29 cellular contexts compared by ENCODE assay signal in genomic region chr1:177137814-177138213, GRCh38. TPM values are rescaled to one million over a fixed set of nuclear protein-coding genes. Genes with fewer than 3 reads are reported as not detected.
"Had no signal": no experiment of that assay in that cellular context is flagged by ENCODE, and none has a peak within 500 bp of the region (broad histone marks: within the 10 kb centered on the region; RNA-seq: fewer than 3 reads in every experiment).

No MANE protein-coding gene starts in this region.

- DNase-seq: activated CD8-positive, alpha-beta memory T cell treated with anti-CD3 and anti-CD28 coated beads for 24 hours; activated CD8-positive, alpha-beta memory T cell treated with anti-CD3 and anti-CD28 coated beads, Interleukin-2, amount 50 U/mL, for 4 hours; activated T-cell treated with anti-CD3 and anti-CD28 coated beads, Interleukin-2, amount 50 U/mL, for 24 hours; aorta; caudate nucleus; effector memory CD4-positive, alpha-beta T cell; esophagus squamous epithelium; heart left ventricle; immature natural killer cell; kidney glomerular epithelial cell; left lung; naive thymus-derived CD4-positive, alpha-beta T cell; posterior cingulate gyrus; right lobe of liver; stimulated activated CD4-positive, alpha-beta T cell treated with anti-CD3 and anti-CD28 coated beads, Interleukin-2, amount 100 ng/mL, for 24 hours; stimulated activated naive CD8-positive, alpha-beta T cell treated with anti-CD3 and anti-CD28 coated beads, Interleukin-15, amount 100 ng/mL, for 72 hours; tibial artery had no signal

- H3K27me3 ChIP-seq: esophagus squamous epithelium, gastroesophageal sphincter, heart left ventricle, left lung, right lobe of liver, tibial artery had no signal

- H3K9me3 ChIP-seq: esophagus squamous epithelium, gastroesophageal sphincter, heart left ventricle, left lung, right lobe of liver, tibial artery had no signal

- H3K36me3 Mint-ChIP-seq: immature natural killer cell; naive thymus-derived CD4-positive, alpha-beta T cell; stimulated activated effector memory CD8-positive, alpha-beta T cell treated with anti-CD3 and anti-CD28 coated beads, Interleukin-12 subunit alpha, Interleukin-12 subunit beta, amount 100 ng/mL, for 72 hours had no signal

- H3K27ac ChIP-seq: esophagus squamous epithelium, gastroesophageal sphincter, heart left ventricle, left lung, right lobe of liver, skin epidermis, tibial artery had no signal

- H3K9me3 Mint-ChIP-seq: brain; neural crest cell; T-helper 2 cell treated with Interferon-gamma antibody and Interleukin-4, amounts not matched to agents 5 μg/mL and 100 μg/mL, for 36 hours had no signal

- FAIRE-seq: colon, endothelial cell of umbilical vein had no signal

- H3K4me3 ChIP-seq: esophagus squamous epithelium, gastroesophageal sphincter, heart left ventricle, left lung, lung, right lobe of liver, skin epidermis, tibial artery had no signal

- H3K4me1 ChIP-seq: esophagus squamous epithelium, gastroesophageal sphincter, heart left ventricle, left lung, right lobe of liver, tibial artery had no signal

- H3K4me3 Mint-ChIP-seq: activated T-cell treated with anti-CD3 and anti-CD28 coated beads, Interleukin-2, amount 50 U/mL, for 24 hours; activated T-helper 17 cell treated with anti-CD3 and anti-CD28 coated beads, Interleukin-2, amount 50 U/mL, for 72 hours; brain; immature natural killer cell; naive thymus-derived CD4-positive, alpha-beta T cell; neural crest cell; stimulated activated effector memory CD8-positive, alpha-beta T cell treated with anti-CD3 and anti-CD28 coated beads, Interleukin-12 subunit alpha, Interleukin-12 subunit beta, amount 100 ng/mL, for 72 hours; stimulated activated naive CD8-positive, alpha-beta T cell treated with anti-CD3 and anti-CD28 coated beads, Interleukin-15, amount 100 ng/mL, for 72 hours; T-helper 2 cell treated with Interferon-gamma antibody and Interleukin-4, amounts not matched to agents 5 μg/mL and 100 μg/mL, for 36 hours had no signal

- H3K36me3 ChIP-seq: esophagus squamous epithelium, gastroesophageal sphincter, heart left ventricle, left lung, right lobe of liver, tibial artery had no signal

- H3K27ac Mint-ChIP-seq: activated naive CD4-positive, alpha-beta T cell treated with anti-CD3 and anti-CD28 coated beads, Interleukin-2, amount 50 U/mL, for 72 hours; activated T-cell treated with anti-CD3 and anti-CD28 coated beads, Interleukin-2, amount 50 U/mL, for 24 hours; activated T-helper 17 cell treated with anti-CD3 and anti-CD28 coated beads, Interleukin-2, amount 50 U/mL, for 72 hours; immature natural killer cell; naive thymus-derived CD4-positive, alpha-beta T cell; stimulated activated effector memory CD8-positive, alpha-beta T cell treated with anti-CD3 and anti-CD28 coated beads, Interleukin-12 subunit alpha, Interleukin-12 subunit beta, amount 100 ng/mL, for 72 hours; stimulated activated naive CD8-positive, alpha-beta T cell treated with anti-CD3 and anti-CD28 coated beads, Interleukin-15, amount 100 ng/mL, for 72 hours; T-helper 2 cell treated with Interferon-gamma antibody and Interleukin-4, amounts not matched to agents 5 μg/mL and 100 μg/mL, for 36 hours had no signal

- H3K27me3 Mint-ChIP-seq: activated T-cell treated with anti-CD3 and anti-CD28 coated beads, Interleukin-2, amount 50 U/mL, for 24 hours; activated T-helper 17 cell treated with anti-CD3 and anti-CD28 coated beads, Interleukin-2, amount 50 U/mL, for 72 hours; brain; stimulated activated naive CD8-positive, alpha-beta T cell treated with anti-CD3 and anti-CD28 coated beads, Interleukin-15, amount 100 ng/mL, for 72 hours had no signal

- H3K4me1 Mint-ChIP-seq: activated T-helper 17 cell treated with anti-CD3 and anti-CD28 coated beads, Interleukin-2, amount 50 U/mL, for 72 hours; immature natural killer cell; naive thymus-derived CD4-positive, alpha-beta T cell; stimulated activated effector memory CD8-positive, alpha-beta T cell treated with anti-CD3 and anti-CD28 coated beads, Interleukin-12 subunit alpha, Interleukin-12 subunit beta, amount 100 ng/mL, for 72 hours; stimulated activated naive CD8-positive, alpha-beta T cell treated with anti-CD3 and anti-CD28 coated beads, Interleukin-15, amount 100 ng/mL, for 72 hours had no signal

RNA-seq across cellular contexts. Expression of gene ASTN1, which starts 26.7 kb away (rescaled TPM):
- total RNA-seq: activated naive CD4-positive, alpha-beta T cell treated with anti-CD3 and anti-CD28 coated beads, Interleukin-2, amount 50 U/mL, for 72 hours; activated T-helper 17 cell treated with anti-CD3 and anti-CD28 coated beads, Interleukin-2, amount 50 U/mL, for 72 hours; dermis microvascular lymphatic vessel endothelial cell; endothelial cell of umbilical vein had no signal
- polyA plus RNA-seq: aorta; immature natural killer cell; naive thymus-derived CD4-positive, alpha-beta T cell had no signal

RNA-seq across cellular contexts. Expression of gene BRINP2, which starts 32.9 kb away (rescaled TPM):
- total RNA-seq: activated naive CD4-positive, alpha-beta T cell treated with anti-CD3 and anti-CD28 coated beads, Interleukin-2, amount 50 U/mL, for 72 hours; activated T-helper 17 cell treated with anti-CD3 and anti-CD28 coated beads, Interleukin-2, amount 50 U/mL, for 72 hours; aorta; dermis microvascular lymphatic vessel endothelial cell; endothelial cell of umbilical vein; esophagus squamous epithelium; naive thymus-derived CD4-positive, alpha-beta T cell had no signal
- polyA plus RNA-seq: aorta; endothelial cell of umbilical vein; immature natural killer cell; naive thymus-derived CD4-positive, alpha-beta T cell had no signal
